In genomic region chr17:16217002-16217635, GRCh38 we compare ENCODE assay signal across 8 cellular contexts. TPM values are rescaled to one million over a fixed set of nuclear protein-coding genes. Genes with fewer than 3 reads are reported as not detected.
DNase-seq lines count a peak whose midpoint lies in the region; ATAC-seq, FAIRE-seq and TF ChIP-seq lines count a peak whose summit lies in the region.

Gene PIGL, plus strand, starts transcription at chr17:16217210. Its CDS starts 17 bp downstream, at chr17:16217227.

- H3K36me3 ChIP-seq in kidney (ENCODE audit: control insufficient read depth in 1 of 2, insufficient read depth in 2 of 2, low read length in 2 of 2): no peaks in the 10 kb centered on the region

- H3K4me3 ChIP-seq in GM12865 (ENCODE audit: low read depth, low read length) (peak within 1 kb of the TSS; percentile 64), choroid plexus epithelial cell (ENCODE audit: low read depth, low read length) (peak within 1 kb of the TSS; percentile 88), kidney (ENCODE audit: low read length in 2 of 2) (peak within 1 kb of the TSS; percentile 92 to 99)

- H3K9me3 ChIP-seq in kidney (ENCODE audit: control insufficient read depth in 1 of 2, low read length in 2 of 2): no peaks in the 10 kb centered on the region

- H3K9ac ChIP-seq in kidney (ENCODE audit: low read length in 2 of 2): peak within 1 kb of the TSS; percentile 90 to 95

- TF ChIP-seq CTCF in GM12865 (IDR thresholded peaks at IDR 0.05; ENCODE audit: insufficient read depth, low read depth, low read length, missing control alignments) (no peak), choroid plexus epithelial cell (conservative IDR thresholded peaks at IDR 0.05; ENCODE audit: low read depth, low read length) (peak; percentile 16), kidney (IDR thresholded peaks at IDR 0.05; ENCODE audit: borderline replicate concordance, extremely low read depth, insufficient read depth) (peak; percentile 10)

- peaks cover 4 to 7% of the 10 kb centered on the region in 2 donors for H3K4me1 ChIP-seq in kidney (ENCODE audit: control insufficient read depth in 1 of 2, insufficient read depth in 1 of 2, low read depth in 1 of 2, low read length in 2 of 2)

- FAIRE-seq in kidney (lab: Jason Lieb, UNC): no peak

- DNase-seq in GM12865 (ENCODE audit: low read depth): peak; percentile 97
- DNase-seq in NCI-H510A (lab: John Stamatoyannopoulos, UW): peak; percentile 58
- peak; percentile 78 to 82 for DNase-seq in activated CD4-positive, alpha-beta T cell treated with anti-CD3 and anti-CD28 coated beads for 24 hours (ENCODE audit: low read depth in 2 of 2)
- DNase-seq in choroid plexus epithelial cell (ENCODE audit: low read depth): peak; percentile 98
- peak; percentile 94 for DNase-seq in kidney
- DNase-seq in stimulated activated CD4-positive, alpha-beta T cell treated with anti-CD3 and anti-CD28 coated beads, Interleukin-12 subunit alpha, Interleukin-12 subunit beta, amount 100 ng/mL, for 48 hours (ENCODE audit: low read depth in 2 of 3, low spot score in 1 of 3): peak; percentile 85 to 89 (median 85)

- intact Hi-C loops in kidney (cut with DNase I): no loop called here

- peak; percentile 38 for ATAC-seq in HG03139 (IDR thresholded peaks at IDR 0.05; ENCODE audit: unreplicated experiment)
- ATAC-seq in HG02970 (IDR thresholded peaks at IDR 0.05; ENCODE audit: low FRiP score, unreplicated experiment): no peak

- peak within 1 kb of the TSS; percentile 97 to 98 for H3K27ac ChIP-seq in kidney (ENCODE audit: low read depth in 2 of 2, low read length in 2 of 2)

RNA-seq across cellular contexts. Expression of gene PIGL, which starts in this region (rescaled TPM):
- total RNA-seq in kidney: 33.5 TPM
- 13.6 TPM for polyA plus RNA-seq in kidney (ENCODE audit: insufficient read depth, low read depth, low replicate concordance)
